ENCODE assay signal across 8 cellular contexts in the genomic region with DNA sequence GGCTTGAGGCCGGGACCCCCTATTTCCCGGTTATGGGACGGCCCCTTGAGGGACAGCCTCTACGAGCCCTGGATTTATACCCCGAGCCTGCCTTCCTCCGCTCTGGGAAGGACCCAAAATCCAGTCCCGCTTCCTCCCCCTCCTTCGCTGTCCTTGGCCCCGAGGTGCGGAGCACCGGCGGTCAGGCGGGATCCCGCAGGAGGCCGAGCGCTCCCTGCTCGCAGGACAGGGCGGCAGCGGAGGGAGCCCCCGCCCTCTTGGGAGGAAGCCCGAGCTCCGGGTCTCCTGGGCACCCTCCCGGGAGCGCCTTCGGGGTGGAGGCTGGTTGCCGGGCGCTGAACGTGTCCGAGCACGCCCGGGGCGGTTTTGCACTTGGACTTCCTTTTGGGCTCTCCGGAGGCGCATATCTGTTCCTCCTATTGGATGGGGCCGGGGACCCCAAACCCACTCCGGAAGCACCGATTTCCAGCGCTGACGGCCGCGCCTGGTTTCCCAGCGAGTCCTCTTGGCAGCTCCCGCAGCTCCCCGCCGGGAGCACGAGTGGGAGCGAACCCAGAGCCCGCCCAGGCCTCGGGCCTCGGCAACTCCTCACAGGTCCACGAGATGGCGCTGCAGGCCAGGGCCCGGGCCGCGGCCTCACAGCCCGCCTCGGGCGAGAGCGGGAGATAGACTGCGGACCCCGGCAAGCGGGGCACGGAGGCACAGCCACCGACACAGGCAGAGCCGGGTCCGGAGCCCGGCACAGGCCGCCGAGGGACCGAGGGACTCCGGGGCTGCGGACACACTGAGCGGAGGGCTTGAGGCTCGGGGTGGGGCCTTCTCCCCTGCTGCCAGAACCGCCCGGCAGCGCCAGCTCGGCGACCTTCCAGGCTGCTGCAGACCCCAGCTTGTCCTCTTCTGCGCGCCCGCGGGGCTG. TPM values are rescaled to one million over a fixed set of nuclear protein-coding genes. Genes with fewer than 3 reads are reported as not detected.
A peak's percentile ranks its signal among the peaks of the same experiment; 100 is the strongest.
DNase-seq lines count a peak whose midpoint lies in the region; ATAC-seq and TF ChIP-seq lines count a peak whose summit lies in the region.

No MANE protein-coding gene starts in this region.

- TF ChIP-seq CTCF in natural killer cell (IDR thresholded peaks at IDR 0.05): peak; percentile 98

- H3K9ac ChIP-seq in HUES48 (ENCODE audit: low read depth, low read length): peak overlapping the region; percentile 47; the same call in 1 of the 2 replicates

- H3K4me1 ChIP-seq in HUES48 (ENCODE audit: control insufficient read depth, insufficient read depth, low read length): peaks cover 9% of the 10 kb centered on the region

- peak overlapping the region; percentile 80 for H3K4me3 Mint-ChIP-seq in natural killer cell

- peaks cover 18 to 28% of the 10 kb centered on the region in 2 donors for H3K27me3 Mint-ChIP-seq in natural killer cell (ENCODE audit: low read depth in 2 of 2)

- H3K4me1 Mint-ChIP-seq in natural killer cell: peaks cover 0 to 33% of the 10 kb centered on the region in 2 donors

- peaks cover 99% of the 10 kb centered on the region for H3K27me3 ChIP-seq in HUES48 (ENCODE audit: control insufficient read depth, insufficient read depth, low read length)

- intact Hi-C loops in natural killer cell (cut with micrococcal nuclease): loop anchor here (1.0 to 10.0 kb wide), 4 partner anchors 140 to 653 kb away; a partner anchor contains a TSS

- ATAC-seq in GM21390 (IDR thresholded peaks at IDR 0.05; ENCODE audit: unreplicated experiment) (peak; percentile 64), natural killer cell (peak; percentile 80 to 86 (median 83))
- peak; percentile 73 for ATAC-seq in stimulated activated naive CD8-positive, alpha-beta T cell treated with anti-CD3 and anti-CD28 coated beads, Interleukin-15, Interleukin-2, amounts not matched to agents 100 U/mL and 50 U/mL, for 24 hours

- H3K9me3 Mint-ChIP-seq in natural killer cell: no peaks in the 10 kb centered on the region

- no peak overlapping the region for H3K27ac ChIP-seq in HUES48 (ENCODE audit: low read depth, low read length)

- peak; percentile 80 for DNase-seq in COLO829 (ENCODE audit: low spot score)
- DNase-seq in OCI-M2 (lab: John Stamatoyannopoulos, UW; ENCODE audit: unreplicated experiment): peak; percentile 30
- DNase-seq in activated T-helper 1 cell treated with anti-CD3 and anti-CD28 coated beads, Interleukin-2, amount 50 U/mL, for 16 hours (ENCODE audit: low read depth in 1 of 2, low spot score in 1 of 2): peak; percentile 59 to 62
- peak; percentile 88 for DNase-seq in fibroblast of peridontal ligament (ENCODE audit: extremely low read depth)
- DNase-seq in natural killer cell: peak; percentile 83
- peak; percentile 84 for DNase-seq in stimulated activated naive CD8-positive, alpha-beta T cell treated with anti-CD3 and anti-CD28 coated beads, Interleukin-15, Interleukin-2, amounts not matched to agents 100 U/mL and 50 U/mL, for 24 hours

- no peaks in the 10 kb centered on the region for H3K36me3 ChIP-seq in HUES48 (ENCODE audit: control insufficient read depth, insufficient read depth, low read length)

- peak overlapping the region in 1 of 2 donors; percentile 64 for H3K27ac Mint-ChIP-seq in natural killer cell

- peak overlapping the region; percentile 71 for H3K4me3 ChIP-seq in HUES48 (ENCODE audit: low read depth, low read length)

- no peaks in the 10 kb centered on the region for H3K36me3 Mint-ChIP-seq in natural killer cell

- H3K9me3 ChIP-seq in HUES48 (ENCODE audit: control insufficient read depth, insufficient read depth, low read length): no peaks in the 10 kb centered on the region

RNA-seq across cellular contexts. Expression of a gene that starts 12.6 kb away (rescaled TPM):
- under 1 TPM in 2 of 3 donors, not detected in 1; 0.09 to 0.23 TPM for total RNA-seq in natural killer cell

RNA-seq across cellular contexts. Expression of a gene that starts 40.0 kb away (rescaled TPM):
- total RNA-seq in natural killer cell: not detected

Comparison
In these comparisons a context has a peak if more than half of its experiments do, and no peak if none do; other contexts are left out.
1. DNase-seq: peak in every context shown above with its lines; median percentile 88 in fibroblast of peridontal ligament; 84 in stimulated activated naive CD8-positive, alpha-beta T cell treated with anti-CD3 and anti-CD28 coated beads, Interleukin-15, Interleukin-2, amounts not matched to agents 100 U/mL and 50 U/mL, for 24 hours; 83 in natural killer cell; 80 in COLO829; 60 in activated T-helper 1 cell treated with anti-CD3 and anti-CD28 coated beads, Interleukin-2, amount 50 U/mL, for 16 hours; 30 in OCI-M2.